In the genomic region with DNA sequence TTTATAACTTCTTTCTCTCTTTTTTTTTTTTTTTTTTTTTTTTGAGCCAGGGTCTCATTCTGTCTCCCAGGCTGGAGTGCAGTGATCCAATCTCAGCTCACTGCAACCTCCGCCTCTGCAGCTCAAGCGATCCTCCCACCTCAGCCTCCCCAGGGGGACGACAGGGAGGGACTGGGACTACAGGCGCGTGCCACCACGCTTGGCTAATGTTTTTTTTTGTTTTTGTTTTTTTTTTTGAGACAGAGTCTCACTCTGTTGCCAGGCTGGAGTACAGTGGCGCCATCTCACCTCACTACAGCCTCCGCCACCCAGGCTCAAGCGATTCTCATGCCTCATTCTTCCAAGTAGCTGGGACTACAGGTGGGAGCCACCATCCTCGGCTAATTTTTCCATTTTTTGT, we compare ENCODE assay signal across 34 cellular contexts.
"Had no signal": no experiment of that assay in that cellular context is flagged by ENCODE, and none has a peak within 500 bp of the region (broad histone marks: within the 10 kb centered on the region; RNA-seq: fewer than 3 reads in every experiment).

No MANE protein-coding gene starts in this region.

- H3K9me3 ChIP-seq: adrenal gland, body of pancreas, esophagus squamous epithelium, gastroesophageal sphincter had no signal

- H3K27ac Mint-ChIP-seq: activated CD4-positive, alpha-beta T cell treated with anti-CD3 and anti-CD28 coated beads for 36 hours; activated CD4-positive, alpha-beta T cell treated with anti-CD3 and anti-CD28 coated beads, Interleukin-2, amount 10 ng/mL, durations not matched to agents 24 days and 14 days; activated CD8-positive, alpha-beta memory T cell treated with anti-CD3 and anti-CD28 coated beads, Interleukin-2, amount 10 ng/mL, durations not matched to agents 7 days and 5 days; activated CD8-positive, alpha-beta T cell treated with anti-CD3 and anti-CD28 coated beads, Interleukin-2, amount 10 ng/mL, durations not matched to agents 7 days and 5 days; activated naive CD4-positive, alpha-beta T cell treated with anti-CD3 and anti-CD28 coated beads, Interleukin-2, amount 50 U/mL, for 24 hours; activated naive CD8-positive, alpha-beta T cell treated with anti-CD3 and anti-CD28 coated beads for 36 hours; activated naive CD8-positive, alpha-beta T cell treated with anti-CD3 and anti-CD28 coated beads, Interleukin-2, amount 50 U/mL, for 24 hours; activated T-helper 1 cell treated with anti-CD3 and anti-CD28 coated beads, Interleukin-12 subunit alpha, Interleukin-12 subunit beta, Interleukin-2, Interleukin-4 antibody, amounts not matched to agents 30 ng/mL and 10 ng/mL and 1 ng/mL, durations not matched to agents 14 hours and 24 hours and 36 hours; activated T-helper 2 cell treated with anti-CD3 and anti-CD28 coated beads, Interferon-gamma antibody, Interleukin-2, Interleukin-4, amounts not matched to agents 10 μg/mL and 5 μg/mL and 100 μg/mL, durations not matched to agents 14 hours and 24 hours and 36 hours; effector memory CD8-positive, alpha-beta T cell; T-helper 17 cell; T-helper 2 cell treated with Interferon-gamma antibody and Interleukin-4, amounts not matched to agents 5 μg/mL and 100 μg/mL, for 36 hours had no signal

- ATAC-seq: activated CD4-positive, alpha-beta T cell treated with anti-CD3 and anti-CD28 coated beads for 36 hours; activated CD8-positive, alpha-beta memory T cell treated with anti-CD3 and anti-CD28 coated beads, Interleukin-2, amount 10 ng/mL, durations not matched to agents 7 days and 5 days; activated CD8-positive, alpha-beta T cell treated with anti-CD3 and anti-CD28 coated beads, Interleukin-2, amount 10 ng/mL, durations not matched to agents 7 days and 5 days; activated naive CD8-positive, alpha-beta T cell treated with anti-CD3 and anti-CD28 coated beads, Interleukin-2, amount 50 U/mL, for 24 hours; body of pancreas; effector memory CD8-positive, alpha-beta T cell; gastroesophageal sphincter; T-helper 17 cell had no signal

- DNase-seq: activated CD4-positive, alpha-beta memory T cell treated with anti-CD3 and anti-CD28 coated beads for 36 hours; activated CD4-positive, alpha-beta T cell treated with anti-CD3 and anti-CD28 coated beads for 36 hours; activated CD4-positive, alpha-beta T cell treated with anti-CD3 and anti-CD28 coated beads, Interleukin-2, amount 10 ng/mL, durations not matched to agents 24 days and 14 days; activated CD4-positive, CD25-positive, alpha-beta regulatory T cell; activated CD4-positive, CD25-positive, alpha-beta regulatory T cell treated with anti-CD3 and anti-CD28 coated beads, Interleukin-2, amount 50 U/mL, for 72 hours; activated CD8-positive, alpha-beta memory T cell treated with anti-CD3 and anti-CD28 coated beads, Interleukin-2, amount 10 ng/mL, durations not matched to agents 7 days and 5 days; activated CD8-positive, alpha-beta memory T cell treated with anti-CD3 and anti-CD28 coated beads, Interleukin-2, amount 50 U/mL, for 4 hours; activated CD8-positive, alpha-beta T cell treated with anti-CD3 and anti-CD28 coated beads, Interleukin-2, amount 10 ng/mL, durations not matched to agents 7 days and 5 days; activated effector memory CD4-positive, alpha-beta T cell treated with anti-CD3 and anti-CD28 coated beads, Interleukin-2, amount 50 U/mL, for 16 hours; activated naive CD4-positive, alpha-beta T cell treated with anti-CD3 and anti-CD28 coated beads for 36 hours; activated naive CD8-positive, alpha-beta T cell treated with anti-CD3 and anti-CD28 coated beads for 36 hours; activated naive CD8-positive, alpha-beta T cell treated with anti-CD3 and anti-CD28 coated beads, Interleukin-2, amount 50 U/mL, for 24 hours; activated T-cell treated with anti-CD3 and anti-CD28 coated beads, Interleukin-2, amount 50 U/mL, for 1 hour; activated T-cell treated with anti-CD3 and anti-CD28 coated beads, Interleukin-2, amount 50 U/mL, for 48 hours; adrenal gland; amygdala; aorta; body of pancreas; caudate nucleus; cortex of kidney; dermis blood vessel endothelial cell; effector CD4-positive, alpha-beta T cell; effector memory CD8-positive, alpha-beta T cell; esophagus squamous epithelium; foreskin melanocyte; T-helper 1 cell; T-helper 17 cell; T1000 had no signal

- H3K36me3 ChIP-seq: adrenal gland, esophagus squamous epithelium, gastroesophageal sphincter had no signal

- H3K9me3 Mint-ChIP-seq: activated CD4-positive, alpha-beta memory T cell treated with anti-CD3 and anti-CD28 coated beads for 36 hours; activated CD4-positive, alpha-beta T cell treated with anti-CD3 and anti-CD28 coated beads, Interleukin-2, amount 10 ng/mL, durations not matched to agents 24 days and 14 days; activated naive CD4-positive, alpha-beta T cell treated with anti-CD3 and anti-CD28 coated beads for 36 hours; activated naive CD4-positive, alpha-beta T cell treated with anti-CD3 and anti-CD28 coated beads, Interleukin-2, amount 50 U/mL, for 24 hours; activated naive CD8-positive, alpha-beta T cell treated with anti-CD3 and anti-CD28 coated beads for 36 hours; activated naive CD8-positive, alpha-beta T cell treated with anti-CD3 and anti-CD28 coated beads, Interleukin-2, amount 50 U/mL, for 24 hours; activated T-helper 1 cell treated with anti-CD3 and anti-CD28 coated beads, Interleukin-12 subunit alpha, Interleukin-12 subunit beta, Interleukin-2, Interleukin-4 antibody, amounts not matched to agents 30 ng/mL and 10 ng/mL and 1 ng/mL, durations not matched to agents 14 hours and 24 hours and 36 hours; activated T-helper 2 cell treated with anti-CD3 and anti-CD28 coated beads, Interferon-gamma antibody, Interleukin-2, Interleukin-4, amounts not matched to agents 10 μg/mL and 5 μg/mL and 100 μg/mL, durations not matched to agents 14 hours and 24 hours and 36 hours; effector memory CD8-positive, alpha-beta T cell; T-helper 2 cell treated with Interferon-gamma antibody and Interleukin-4, amounts not matched to agents 5 μg/mL and 100 μg/mL, for 36 hours had no signal

- H3K4me1 Mint-ChIP-seq: activated CD4-positive, alpha-beta T cell treated with anti-CD3 and anti-CD28 coated beads for 36 hours; activated naive CD4-positive, alpha-beta T cell treated with anti-CD3 and anti-CD28 coated beads, Interleukin-2, amount 50 U/mL, for 24 hours had no signal

- H3K27ac ChIP-seq: adrenal gland, body of pancreas, epithelial cell of prostate, esophagus squamous epithelium, gastroesophageal sphincter had no signal

- H3K36me3 Mint-ChIP-seq: activated CD4-positive, alpha-beta memory T cell treated with anti-CD3 and anti-CD28 coated beads for 36 hours; activated CD8-positive, alpha-beta memory T cell treated with anti-CD3 and anti-CD28 coated beads, Interleukin-2, amount 10 ng/mL, durations not matched to agents 7 days and 5 days; activated naive CD8-positive, alpha-beta T cell treated with anti-CD3 and anti-CD28 coated beads for 36 hours had no signal

- H3K4me1 ChIP-seq: adrenal gland, body of pancreas, esophagus squamous epithelium, gastroesophageal sphincter had no signal

- H3K4me3 ChIP-seq: adrenal gland, body of pancreas, esophagus squamous epithelium, gastroesophageal sphincter had no signal

- H3K4me3 Mint-ChIP-seq: activated CD4-positive, alpha-beta memory T cell treated with anti-CD3 and anti-CD28 coated beads for 36 hours; activated CD4-positive, alpha-beta T cell treated with anti-CD3 and anti-CD28 coated beads for 36 hours; activated CD4-positive, alpha-beta T cell treated with anti-CD3 and anti-CD28 coated beads, Interleukin-2, amount 10 ng/mL, durations not matched to agents 24 days and 14 days; activated CD8-positive, alpha-beta memory T cell treated with anti-CD3 and anti-CD28 coated beads, Interleukin-2, amount 10 ng/mL, durations not matched to agents 7 days and 5 days; activated CD8-positive, alpha-beta T cell treated with anti-CD3 and anti-CD28 coated beads, Interleukin-2, amount 10 ng/mL, durations not matched to agents 7 days and 5 days; activated naive CD4-positive, alpha-beta T cell treated with anti-CD3 and anti-CD28 coated beads for 36 hours; activated naive CD4-positive, alpha-beta T cell treated with anti-CD3 and anti-CD28 coated beads, Interleukin-2, amount 50 U/mL, for 24 hours; activated naive CD8-positive, alpha-beta T cell treated with anti-CD3 and anti-CD28 coated beads for 36 hours; activated naive CD8-positive, alpha-beta T cell treated with anti-CD3 and anti-CD28 coated beads, Interleukin-2, amount 50 U/mL, for 24 hours; activated T-helper 1 cell treated with anti-CD3 and anti-CD28 coated beads, Interleukin-12 subunit alpha, Interleukin-12 subunit beta, Interleukin-2, Interleukin-4 antibody, amounts not matched to agents 30 ng/mL and 10 ng/mL and 1 ng/mL, durations not matched to agents 14 hours and 24 hours and 36 hours; effector memory CD8-positive, alpha-beta T cell; T-helper 17 cell; T-helper 2 cell treated with Interferon-gamma antibody and Interleukin-4, amounts not matched to agents 5 μg/mL and 100 μg/mL, for 36 hours had no signal
